12 cellular contexts compared by ENCODE assay signal in genomic region chr19:15515272-15515625, GRCh38. TPM values are rescaled to one million over a fixed set of nuclear protein-coding genes. Genes with fewer than 3 reads are reported as not detected.
DNase-seq lines count a peak whose midpoint lies in the region; ATAC-seq and TF ChIP-seq lines count a peak whose summit lies in the region.
"Not testable (repeated sequence)": the region's sequence is repeated elsewhere in the genome, so short reads cannot be mapped to it uniquely, and the experiment has no call there.
"Had no signal": no experiment of that assay in that cellular context is flagged by ENCODE, and none has a peak within 500 bp of the region (broad histone marks: within the 10 kb centered on the region; RNA-seq: fewer than 3 reads in every experiment).

No MANE protein-coding gene starts in this region.

- ATAC-seq in activated CD8-positive, alpha-beta memory T cell treated with anti-CD3 and anti-CD28 coated beads, Interleukin-2, amount 10 ng/mL, durations not matched to agents 7 days and 5 days: not testable (repeated sequence)
- ATAC-seq in right lobe of liver: peak; percentile 65 to 83 (median 72)

- TF ChIP-seq POLR2A in right lobe of liver (IDR thresholded peaks at IDR 0.05); spleen (IDR thresholded peaks at IDR 0.05): not testable (repeated sequence)

- peak overlapping the region in 9 of 11 experiments; percentile 32 to 71 (median 56); a peak in 12 of 22 replicates for H3K9ac ChIP-seq in BLaER1 treated with 17β-estradiol and CSF1 and Interleukin-3, amounts not matched to agents 10 nM and 100 nM

- not testable (repeated sequence) for TF ChIP-seq CTCF in right lobe of liver (IDR thresholded peaks at IDR 0.05); spleen (IDR thresholded peaks at IDR 0.05 in 8 of 11, conservative IDR thresholded peaks at IDR 0.05 in 3 of 11)

- intact Hi-C loops in dendritic cell treated with granulocyte-macrophage colony-stimulating factor and Interleukin-4, amounts not matched to agents 40 ng/mL and 50 ng/mL, for 4 days (cut with micrococcal nuclease); right lobe of liver (cut with DNase I); spleen (cut with DNase I; ENCODE audit: low total_unique reads): not testable (repeated sequence)

- not testable (repeated sequence) for H3K27me3 ChIP-seq in BLaER1 treated with 17β-estradiol and CSF1 and Interleukin-3, amounts not matched to agents 10 nM and 100 nM; right lobe of liver
- peaks cover 0 to 34% (median 7%) of the 10 kb centered on the region in 7 donors for H3K27me3 ChIP-seq in spleen (replicated peaks in 1 of 7)

- H3K36me3 ChIP-seq in BLaER1 treated with 17β-estradiol and CSF1 and Interleukin-3, amounts not matched to agents 10 nM and 100 nM; KOPT-K1 (ENCODE audit: insufficient read depth, low read length); right lobe of liver; spleen: not testable (repeated sequence)

- not testable (repeated sequence) for DNase-seq in T-helper 2 cell treated with Interferon-gamma antibody and Interleukin-4, amounts not matched to agents 5 μg/mL and 100 μg/mL, for 36 hours (ENCODE audit: low spot score); activated CD8-positive, alpha-beta memory T cell treated with anti-CD3 and anti-CD28 coated beads, Interleukin-2, amount 10 ng/mL, durations not matched to agents 7 days and 5 days; spleen
- peak in 1 of 3 donors; percentile 52 for DNase-seq in right lobe of liver

- H3K4me3 ChIP-seq in BLaER1 treated with 17β-estradiol and CSF1 and Interleukin-3, amounts not matched to agents 10 nM and 100 nM: peak overlapping the region in 2 of 10 experiments; percentile 11; a peak in 1 of 20 replicates
- peak overlapping the region in 2 of 3 donors; percentile 23 to 24 for H3K4me3 ChIP-seq in right lobe of liver
- H3K4me3 ChIP-seq in spleen: not testable (repeated sequence)

- H3K9me3 Mint-ChIP-seq in T-helper 2 cell treated with Interferon-gamma antibody and Interleukin-4, amounts not matched to agents 5 μg/mL and 100 μg/mL, for 36 hours: peaks cover 18% of the 10 kb centered on the region
- H3K9me3 Mint-ChIP-seq in activated CD8-positive, alpha-beta memory T cell treated with anti-CD3 and anti-CD28 coated beads, Interleukin-2, amount 10 ng/mL, durations not matched to agents 7 days and 5 days (ENCODE audit: low read depth); activated naive CD4-positive, alpha-beta T cell treated with anti-CD3 and anti-CD28 coated beads, Interleukin-2, amount 50 U/mL, for 24 hours: not testable (repeated sequence)
- peaks cover 23% of the 10 kb centered on the region for H3K9me3 Mint-ChIP-seq in dendritic cell treated with granulocyte-macrophage colony-stimulating factor and Interleukin-4, amounts not matched to agents 40 ng/mL and 50 ng/mL, for 4 days

- H3K27ac ChIP-seq in BLaER1 treated with 17β-estradiol and CSF1 and Interleukin-3, amounts not matched to agents 10 nM and 100 nM: peak overlapping the region; percentile 48 to 86 (median 74); a peak in 21 of 22 replicates
- peak overlapping the region; percentile 77 for H3K27ac ChIP-seq in KOPT-K1 (ENCODE audit: low read depth, low read length, poor library complexity, severe bottlenecking)
- peak overlapping the region; percentile 63 to 81 (median 78) for H3K27ac ChIP-seq in right lobe of liver
- H3K27ac ChIP-seq in spleen: peak overlapping the region; percentile 42 to 83 (median 69)

- H3K27me3 Mint-ChIP-seq in T-helper 2 cell treated with Interferon-gamma antibody and Interleukin-4, amounts not matched to agents 5 μg/mL and 100 μg/mL, for 36 hours (ENCODE audit: low read depth); activated naive CD4-positive, alpha-beta T cell treated with anti-CD3 and anti-CD28 coated beads, Interleukin-2, amount 50 U/mL, for 24 hours; dendritic cell treated with granulocyte-macrophage colony-stimulating factor and Interleukin-4, amounts not matched to agents 40 ng/mL and 50 ng/mL, for 4 days: not testable (repeated sequence)
- peaks cover 10% of the 10 kb centered on the region for H3K27me3 Mint-ChIP-seq in activated CD8-positive, alpha-beta memory T cell treated with anti-CD3 and anti-CD28 coated beads, Interleukin-2, amount 10 ng/mL, durations not matched to agents 7 days and 5 days

- H3K9me3 ChIP-seq in BLaER1 treated with 17β-estradiol and CSF1 and Interleukin-3, amounts not matched to agents 10 nM and 100 nM (replicated peaks in 1 of 11): peaks cover 24 to 40% (median 33%) of the 10 kb centered on the region in 11 experiments
- peaks cover 21% of the 10 kb centered on the region for H3K9me3 ChIP-seq in KOPT-K1 (ENCODE audit: insufficient read depth, low read length, poor library complexity, severe bottlenecking)
- H3K9me3 ChIP-seq in right lobe of liver: not testable (repeated sequence)
- peaks cover 0 to 29% (median 20%) of the 10 kb centered on the region in 8 donors for H3K9me3 ChIP-seq in spleen

- not testable (repeated sequence) for H4K20me1 ChIP-seq in BLaER1 treated with 17β-estradiol and CSF1 and Interleukin-3, amounts not matched to agents 10 nM and 100 nM

- H3K27ac Mint-ChIP-seq in T-helper 2 cell treated with Interferon-gamma antibody and Interleukin-4, amounts not matched to agents 5 μg/mL and 100 μg/mL, for 36 hours: peak overlapping the region; percentile 95
- peak overlapping the region; percentile 95 for H3K27ac Mint-ChIP-seq in activated CD8-positive, alpha-beta memory T cell treated with anti-CD3 and anti-CD28 coated beads, Interleukin-2, amount 10 ng/mL, durations not matched to agents 7 days and 5 days
- H3K27ac Mint-ChIP-seq in activated naive CD4-positive, alpha-beta T cell treated with anti-CD3 and anti-CD28 coated beads, Interleukin-2, amount 50 U/mL, for 24 hours: peak overlapping the region; percentile 92
- H3K27ac Mint-ChIP-seq in dendritic cell treated with granulocyte-macrophage colony-stimulating factor and Interleukin-4, amounts not matched to agents 40 ng/mL and 50 ng/mL, for 4 days: peak overlapping the region; percentile 59

- peaks cover 11 to 17% (median 13%) of the 10 kb centered on the region in 10 experiments for H3K4me1 ChIP-seq in BLaER1 treated with 17β-estradiol and CSF1 and Interleukin-3, amounts not matched to agents 10 nM and 100 nM
- peaks cover 0 to 10% (median 2%) of the 10 kb centered on the region in 4 donors for H3K4me1 ChIP-seq in right lobe of liver
- H3K4me1 ChIP-seq in spleen: peaks cover 0 to 16% (median 4%) of the 10 kb centered on the region in 6 donors

- peak overlapping the region; percentile 69 for H3K4me3 Mint-ChIP-seq in T-helper 2 cell treated with Interferon-gamma antibody and Interleukin-4, amounts not matched to agents 5 μg/mL and 100 μg/mL, for 36 hours
- peak overlapping the region; percentile 59 for H3K4me3 Mint-ChIP-seq in activated CD8-positive, alpha-beta memory T cell treated with anti-CD3 and anti-CD28 coated beads, Interleukin-2, amount 10 ng/mL, durations not matched to agents 7 days and 5 days
- peak overlapping the region; percentile 70 for H3K4me3 Mint-ChIP-seq in activated naive CD4-positive, alpha-beta T cell treated with anti-CD3 and anti-CD28 coated beads, Interleukin-2, amount 50 U/mL, for 24 hours
- H3K4me3 Mint-ChIP-seq in dendritic cell treated with granulocyte-macrophage colony-stimulating factor and Interleukin-4, amounts not matched to agents 40 ng/mL and 50 ng/mL, for 4 days: not testable (repeated sequence)

- not testable (repeated sequence) for H3K36me3 Mint-ChIP-seq in T-helper 2 cell treated with Interferon-gamma antibody and Interleukin-4, amounts not matched to agents 5 μg/mL and 100 μg/mL, for 36 hours (ENCODE audit: low read depth); activated naive CD4-positive, alpha-beta T cell treated with anti-CD3 and anti-CD28 coated beads, Interleukin-2, amount 50 U/mL, for 24 hours; dendritic cell treated with granulocyte-macrophage colony-stimulating factor and Interleukin-4, amounts not matched to agents 40 ng/mL and 50 ng/mL, for 4 days (ENCODE audit: low read depth)
- H3K36me3 Mint-ChIP-seq in activated CD8-positive, alpha-beta memory T cell treated with anti-CD3 and anti-CD28 coated beads, Interleukin-2, amount 10 ng/mL, durations not matched to agents 7 days and 5 days: peaks cover 15% of the 10 kb centered on the region

- CTCF ChIA-PET in activated CD8-positive, alpha-beta memory T cell treated with anti-CD3 and anti-CD28 coated beads, Interleukin-2, amount 10 ng/mL, durations not matched to agents 7 days and 5 days (lab: Charles Lee): interaction anchor here (0.7 to 2.7 kb wide), 6 partner anchors 35 to 97 kb away, joined by 3 to 13 read pairs (median 4); partner anchors contain the start of gene AKAP8L

- peaks cover 15% of the 10 kb centered on the region for H3K4me1 Mint-ChIP-seq in T-helper 2 cell treated with Interferon-gamma antibody and Interleukin-4, amounts not matched to agents 5 μg/mL and 100 μg/mL, for 36 hours (ENCODE audit: low read depth)
- peaks cover 23% of the 10 kb centered on the region for H3K4me1 Mint-ChIP-seq in activated CD8-positive, alpha-beta memory T cell treated with anti-CD3 and anti-CD28 coated beads, Interleukin-2, amount 10 ng/mL, durations not matched to agents 7 days and 5 days
- H3K4me1 Mint-ChIP-seq in activated naive CD4-positive, alpha-beta T cell treated with anti-CD3 and anti-CD28 coated beads, Interleukin-2, amount 50 U/mL, for 24 hours: peaks cover 23% of the 10 kb centered on the region
- H3K4me1 Mint-ChIP-seq in dendritic cell treated with granulocyte-macrophage colony-stimulating factor and Interleukin-4, amounts not matched to agents 40 ng/mL and 50 ng/mL, for 4 days (ENCODE audit: low read depth): peaks cover 12% of the 10 kb centered on the region

- peak overlapping the region; percentile 55 to 79 (median 66) for H3K4me2 ChIP-seq in BLaER1 treated with 17β-estradiol and CSF1 and Interleukin-3, amounts not matched to agents 10 nM and 100 nM

- 38% methylated on average over 5 of the region's 7 CpGs for WGBS in right lobe of liver (ENCODE audit: insufficient coverage, low coverage, low lambda C conversion rate, missing lambda C conversion rate)
- WGBS in spleen, 5 donors: 90 to 96% (median 94%) methylated on average over 7 of the region's 7 CpGs

RNA-seq across cellular contexts. Expression of gene CYP4F22, which starts 6.9 kb away (rescaled TPM):
- total RNA-seq in activated CD8-positive, alpha-beta memory T cell treated with anti-CD3 and anti-CD28 coated beads, Interleukin-2, amount 10 ng/mL, durations not matched to agents 7 days and 5 days: 1 to 10 TPM; 1.2 to 1.9 TPM
- total RNA-seq in right lobe of liver (1 to 10 TPM in 5 of 6 experiments, under 1 TPM in 1; 0.95 to 6.0 (median 4.5) TPM), spleen (1 to 10 TPM in 1 of 7 donors, under 1 TPM in 4, not detected in 2; 0.28 to 1.2 (median 0.37) TPM)
- under 1 TPM; 0.10 to 0.17 (median 0.14) TPM for polyA plus RNA-seq in spleen
- total RNA-seq: HT-29, M059J had no signal
- polyA plus RNA-seq: AG04450 had no signal

RNA-seq across cellular contexts. Expression of gene PGLYRP2, which starts 35.9 kb away (rescaled TPM):
- under 1 TPM; 0.09 to 0.12 TPM for total RNA-seq in activated CD8-positive, alpha-beta memory T cell treated with anti-CD3 and anti-CD28 coated beads, Interleukin-2, amount 10 ng/mL, durations not matched to agents 7 days and 5 days
- total RNA-seq in right lobe of liver (100 to 1,000 TPM in 2 of 6 experiments, 10 to 100 TPM in 4; 45.1 to 135 (median 59.2) TPM), spleen (under 1 TPM in 2 of 7 donors, not detected in 5; 0.10 to 0.16 TPM)
- under 1 TPM in 2 of 3 donors, not detected in 1; 0.02 to 0.06 TPM for polyA plus RNA-seq in spleen
- total RNA-seq: GM23338, HT-29 had no signal
- polyA plus RNA-seq: AG04450, GM23338 had no signal

RNA-seq across cellular contexts. Expression of gene RASAL3, which starts 50.9 kb away (rescaled TPM):
- total RNA-seq in activated CD8-positive, alpha-beta memory T cell treated with anti-CD3 and anti-CD28 coated beads, Interleukin-2, amount 10 ng/mL, durations not matched to agents 7 days and 5 days: 100 to 1,000 TPM; 166 to 172 TPM
- total RNA-seq in right lobe of liver (1 to 10 TPM in 4 of 6 experiments, under 1 TPM in 2; 0.75 to 1.9 (median 1.1) TPM), spleen (10 to 100 TPM; 43.9 to 79.1 (median 59.2) TPM)
- polyA plus RNA-seq in spleen: 10 to 100 TPM; 31.7 to 66.8 (median 66.1) TPM
- total RNA-seq: HT-29 had no signal

Comparison
In these comparisons a context has a peak if more than half of its experiments do, and no peak if none do; other contexts are left out.
1. RNA of gene PGLYRP2, which starts 35.9 kb away (total RNA-seq): 45.1 to 135 TPM in right lobe of liver; 0.09 to 0.12 TPM in activated CD8-positive, alpha-beta memory T cell treated with anti-CD3 and anti-CD28 coated beads, Interleukin-2, amount 10 ng/mL, durations not matched to agents 7 days and 5 days and 0.10 to 0.16 TPM in spleen; every median in the first group is over 10 times any median in the second.
2. RNA of gene RASAL3, which starts 50.9 kb away (total RNA-seq): 166 to 172 TPM in activated CD8-positive, alpha-beta memory T cell treated with anti-CD3 and anti-CD28 coated beads, Interleukin-2, amount 10 ng/mL, durations not matched to agents 7 days and 5 days and 43.9 to 79.1 TPM in spleen; 0.75 to 1.9 TPM in right lobe of liver; every median in the first group is over 10 times any median in the second.
3. Peak in every context shown above with its lines, with median percentiles within 50 percentile points of each other: H3K27ac ChIP-seq and H3K27ac Mint-ChIP-seq.